In genomic region chr11:20208622-20209090, GRCh38 we compare ENCODE assay signal across 23 cellular contexts. TPM values are rescaled to one million over a fixed set of nuclear protein-coding genes. Genes with fewer than 3 reads are reported as not detected.
DNase-seq lines count a peak whose midpoint lies in the region; ATAC-seq and TF ChIP-seq lines count a peak whose summit lies in the region.
"Had no signal": no experiment of that assay in that cellular context is flagged by ENCODE, and none has a peak within 500 bp of the region (broad histone marks: within the 10 kb centered on the region; RNA-seq: fewer than 3 reads in every experiment).

No MANE protein-coding gene starts in this region.

- peaks cover 91% of the 10 kb centered on the region for H3K27me3 ChIP-seq in HUES6 (ENCODE audit: control insufficient read depth, insufficient read depth, low read length)
- peaks cover 41% of the 10 kb centered on the region for H3K27me3 ChIP-seq in endodermal cell (ENCODE audit: control insufficient read depth, insufficient read depth, low read length, poor library complexity, severe bottlenecking)
- peaks cover 15% of the 10 kb centered on the region for H3K27me3 ChIP-seq in colonic mucosa
- H3K27me3 ChIP-seq in effector memory CD4-positive, alpha-beta T cell (replicated peaks; ENCODE audit: control insufficient read depth, insufficient read depth, low read length, poor library complexity, severe bottlenecking) = peaks cover 19% of the 10 kb centered on the region
- peaks cover 0 to 3% of the 10 kb centered on the region in 2 donors for H3K27me3 ChIP-seq in aorta (ENCODE audit: control insufficient read depth in 1 of 2, insufficient read depth in 2 of 2, low read length in 1 of 2)
- H3K27me3 ChIP-seq: BLaER1 treated with 17β-estradiol and CSF1 and Interleukin-3, amounts not matched to agents 10 nM and 100 nM had no signal

- H3K36me3 Mint-ChIP-seq in endodermal cell (ENCODE audit: low read depth) = no peaks in the 10 kb centered on the region
- H3K36me3 Mint-ChIP-seq: CD8-positive, alpha-beta T cell had no signal

- H3K27ac ChIP-seq in HUES6 (ENCODE audit: low read depth, low read length) (no peak overlapping the region), endodermal cell (ENCODE audit: low read depth, low read length) (no peak overlapping the region), colonic mucosa (no peak overlapping the region), aorta (ENCODE audit: low read depth in 1 of 2, low read length in 2 of 2) (no peak overlapping the region)
- H3K27ac ChIP-seq in effector memory CD4-positive, alpha-beta T cell (ENCODE audit: insufficient read depth, low read length, poor library complexity, severe bottlenecking) = no peak overlapping the region
- H3K27ac ChIP-seq: BLaER1 treated with 17β-estradiol and CSF1 and Interleukin-3, amounts not matched to agents 10 nM and 100 nM; SK-N-MC had no signal

- H3K27ac Mint-ChIP-seq in endodermal cell = no peak overlapping the region
- H3K27ac Mint-ChIP-seq: CD8-positive, alpha-beta T cell had no signal

- H3K4me3 Mint-ChIP-seq in endodermal cell = peak overlapping the region; percentile 39
- H3K4me3 Mint-ChIP-seq: CD8-positive, alpha-beta T cell had no signal

- no peak for TF ChIP-seq CTCF in endodermal cell (conservative IDR thresholded peaks at IDR 0.05)
- TF ChIP-seq CTCF in colonic mucosa (IDR thresholded peaks at IDR 0.05) = no peak

- peaks cover 5% of the 10 kb centered on the region for H3K4me1 ChIP-seq in HUES6 (ENCODE audit: control insufficient read depth, insufficient read depth, low read length)
- H3K4me1 ChIP-seq in endodermal cell (ENCODE audit: control insufficient read depth, insufficient read depth, low read length) = no peaks in the 10 kb centered on the region
- no peaks in the 10 kb centered on the region for H3K4me1 ChIP-seq in colonic mucosa
- H3K4me1 ChIP-seq in effector memory CD4-positive, alpha-beta T cell (ENCODE audit: control insufficient read depth, insufficient read depth, low read length, poor library complexity, severe bottlenecking) = no peaks in the 10 kb centered on the region
- no peaks in the 10 kb centered on the region for H3K4me1 ChIP-seq in aorta (ENCODE audit: control insufficient read depth in 1 of 2, insufficient read depth in 2 of 2, low read length in 2 of 2)
- H3K4me1 ChIP-seq: BLaER1 treated with 17β-estradiol and CSF1 and Interleukin-3, amounts not matched to agents 10 nM and 100 nM had no signal

- H3K4me3 ChIP-seq in HUES6 (ENCODE audit: low read depth, low read length) (peak overlapping the region; percentile 46), endodermal cell (ENCODE audit: low read length) (no peak overlapping the region), colonic mucosa (no peak overlapping the region), aorta (ENCODE audit: low read length in 2 of 2) (no peak overlapping the region)
- no peak overlapping the region for H3K4me3 ChIP-seq in effector memory CD4-positive, alpha-beta T cell (ENCODE audit: insufficient read depth, low read depth, low read length, poor library complexity, severe bottlenecking)
- H3K4me3 ChIP-seq: BLaER1 treated with 17β-estradiol and CSF1 and Interleukin-3, amounts not matched to agents 10 nM and 100 nM; HAP-1; SK-N-MC had no signal

- DNase-seq in endodermal cell = peak; percentile 79
- DNase-seq in iPS-NIHi7 (ENCODE audit: extremely low spot score) = peak; percentile 39
- DNase-seq in retina = peak; percentile 22
- no peak for DNase-seq in colonic mucosa
- DNase-seq in hypothalamus (lab: John Stamatoyannopoulos, UW) = no peak
- no peak for DNase-seq in effector memory CD4-positive, alpha-beta T cell
- DNase-seq in aorta = no peak
- DNase-seq: Calu3; CD8-positive, alpha-beta T cell; EL; KG1; NCI-H1105 treated with DMSO at 0.1 percent for 48 hours; NCI-H1694; NCI-H2081 treated with DMSO at 0.1 percent for 48 hours; NCI-H446 treated with DMSO at 0.1 percent for 48 hours; NCI-H748 treated with DMSO at 0.1 percent for 48 hours; OCI-M1; SHP77 had no signal

- peaks cover 19% of the 10 kb centered on the region for H3K4me1 Mint-ChIP-seq in endodermal cell

- no peaks in the 10 kb centered on the region for H3K36me3 ChIP-seq in HUES6 (ENCODE audit: control insufficient read depth, insufficient read depth, low read length)
- H3K36me3 ChIP-seq in endodermal cell (ENCODE audit: control insufficient read depth, insufficient read depth, low read length) = no peaks in the 10 kb centered on the region
- no peaks in the 10 kb centered on the region for H3K36me3 ChIP-seq in colonic mucosa
- no peaks in the 10 kb centered on the region for H3K36me3 ChIP-seq in effector memory CD4-positive, alpha-beta T cell (ENCODE audit: control insufficient read depth, insufficient read depth, low read length)
- H3K36me3 ChIP-seq in aorta (ENCODE audit: control insufficient read depth in 1 of 2, insufficient read depth in 2 of 2, low read length in 1 of 2) = no peaks in the 10 kb centered on the region
- H3K36me3 ChIP-seq: BLaER1 treated with 17β-estradiol and CSF1 and Interleukin-3, amounts not matched to agents 10 nM and 100 nM; HAP-1 had no signal

- H3K27me3 Mint-ChIP-seq in endodermal cell (ENCODE audit: insufficient read depth) = peaks cover 79% of the 10 kb centered on the region

- intact Hi-C loops in colonic mucosa (cut with DNase I) (no loop called here), aorta (cut with DNase I) (no loop called here)

- WGBS in endodermal cell (ENCODE audit: insufficient coverage in 1 of 2, insufficient read length in 1 of 2), 2 experiments = 26 to 31% methylated on average over 15 to 16 of the region's 16 CpGs
- 26 to 43% methylated on average over 16 of the region's 16 CpGs for WGBS in aorta, 2 donors

- H3K9ac ChIP-seq in HUES6 (ENCODE audit: low read length) (peak overlapping the region; percentile 6), endodermal cell (ENCODE audit: extremely low read depth, low read length, poor library complexity, severe bottlenecking) (no peak overlapping the region), colonic mucosa (ENCODE audit: low read depth in 2 of 2, low read length in 2 of 2) (no peak overlapping the region)
- H3K9ac ChIP-seq: BLaER1 treated with 17β-estradiol and CSF1 and Interleukin-3, amounts not matched to agents 10 nM and 100 nM had no signal

- ATAC-seq in aorta (ENCODE audit: low FRiP score) = no peak
- ATAC-seq: CD8-positive, alpha-beta T cell had no signal

- peaks cover 7% of the 10 kb centered on the region for H3K9me3 Mint-ChIP-seq in endodermal cell

- H3K9me3 ChIP-seq in HUES6 (ENCODE audit: control insufficient read depth, insufficient read depth, low read depth, low read length) (no peaks in the 10 kb centered on the region), endodermal cell (ENCODE audit: control insufficient read depth, low read length) (peaks cover 7% of the 10 kb centered on the region), colonic mucosa (no peaks in the 10 kb centered on the region), aorta (ENCODE audit: control insufficient read depth, low read length) (no peaks in the 10 kb centered on the region)
- H3K9me3 ChIP-seq in effector memory CD4-positive, alpha-beta T cell (ENCODE audit: control insufficient read depth, low read length) = no peaks in the 10 kb centered on the region
- H3K9me3 ChIP-seq: HAP-1 had no signal

RNA-seq across cellular contexts. Expression of gene DBX1, which starts 48.4 kb away (rescaled TPM):
- total RNA-seq in endodermal cell (not detected), colonic mucosa (not detected), aorta (not detected)
- 0.32 TPM for polyA plus RNA-seq in endodermal cell (2013, experiment 1 of 2)
- polyA plus RNA-seq in endodermal cell (2013, experiment 2 of 2) = 0.99 TPM
- polyA plus RNA-seq in aorta = not detected
- total RNA-seq: Calu3; CD8-positive, alpha-beta T cell; RPMI7951 had no signal

Comparison
In these comparisons a context has a peak if more than half of its experiments do, and no peak if none do; other contexts are left out.
1. DNase-seq: peak in endodermal cell (single experiment), iPS-NIHi7 (single experiment) and retina (single experiment); none in colonic mucosa (single experiment), hypothalamus (0 of 51), effector memory CD4-positive, alpha-beta T cell (0 of 3) and aorta (0 of 2).